ENCODE assay signal across 30 cellular contexts in the genomic region with DNA sequence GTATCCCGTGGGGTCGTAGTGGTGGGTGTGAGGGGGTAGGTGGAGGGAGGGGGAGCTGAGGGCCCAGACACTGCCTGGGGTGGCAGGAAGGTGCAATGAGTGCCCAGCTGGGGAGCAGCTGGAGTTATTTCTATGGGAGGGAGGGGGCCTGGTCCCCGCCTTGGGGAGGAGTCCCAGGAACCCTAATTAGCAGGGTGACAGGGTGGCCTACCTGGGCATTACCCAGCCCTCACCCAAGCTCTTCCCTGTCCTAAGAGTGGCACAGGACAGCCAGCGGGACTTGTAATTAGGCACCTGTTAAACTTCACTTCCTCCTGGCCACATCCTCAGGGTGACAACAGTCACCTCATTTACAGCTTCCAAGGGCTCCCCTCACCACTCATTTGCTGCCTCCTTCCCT. TPM values are rescaled to one million over a fixed set of nuclear protein-coding genes. Genes with fewer than 3 reads are reported as not detected.
"Had no signal": no experiment of that assay in that cellular context is flagged by ENCODE, and none has a peak within 500 bp of the region (broad histone marks: within the 10 kb centered on the region; RNA-seq: fewer than 3 reads in every experiment).

A gene with protein sequence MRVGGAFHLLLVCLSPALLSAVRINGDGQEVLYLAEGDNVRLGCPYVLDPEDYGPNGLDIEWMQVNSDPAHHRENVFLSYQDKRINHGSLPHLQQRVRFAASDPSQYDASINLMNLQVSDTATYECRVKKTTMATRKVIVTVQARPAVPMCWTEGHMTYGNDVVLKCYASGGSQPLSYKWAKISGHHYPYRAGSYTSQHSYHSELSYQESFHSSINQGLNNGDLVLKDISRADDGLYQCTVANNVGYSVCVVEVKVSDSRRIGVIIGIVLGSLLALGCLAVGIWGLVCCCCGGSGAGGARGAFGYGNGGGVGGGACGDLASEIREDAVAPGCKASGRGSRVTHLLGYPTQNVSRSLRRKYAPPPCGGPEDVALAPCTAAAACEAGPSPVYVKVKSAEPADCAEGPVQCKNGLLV (minus strand): TSS at position 101 of the 400 bp plus-strand sequence. CDS start 136 bp downstream, outside the sequence.

- DNase-seq: naive thymus-derived CD4-positive, alpha-beta T cell; natural killer cell; occipital lobe; ovary; psoas muscle; right cardiac atrium; right lobe of liver; sigmoid colon; small intestine; stimulated activated CD4-positive, alpha-beta T cell treated with anti-CD3 and anti-CD28 coated beads, Interleukin-15, amount 100 ng/mL, for 24 hours; stimulated activated CD4-positive, alpha-beta T cell treated with anti-CD3 and anti-CD28 coated beads, Interleukin-2, amount 100 ng/mL, for 24 hours; stimulated activated CD4-positive, alpha-beta T cell treated with anti-CD3 and anti-CD28 coated beads, Interleukin-2, amount 100 ng/mL, for 48 hours; stimulated activated CD4-positive, alpha-beta T cell treated with anti-CD3 and anti-CD28 coated beads, Interleukin-4, amount 100 ng/mL, for 24 hours; stimulated activated naive CD4-positive, alpha-beta T cell; substantia nigra; tibial artery; transverse colon; upper lobe of right lung; uterus had no signal

- H3K4me3 Mint-ChIP-seq: naive thymus-derived CD4-positive, alpha-beta T cell; natural killer cell; nephron; stimulated activated memory B cell treated with anti-CD40 and anti-IgM and Interleukin-4, amounts not matched to agents 10 μg/mL and 1 μg/mL and 100 μg/mL, for 72 hours; stimulated activated naive CD8-positive, alpha-beta T cell treated with anti-CD3 and anti-CD28 coated beads, Interleukin-15, Interleukin-2, amounts not matched to agents 100 ng/mL and 50 ng/mL, for 24 hours; type B pancreatic cell had no signal

- H3K27ac Mint-ChIP-seq: naive thymus-derived CD4-positive, alpha-beta T cell; nephron; progenitor cell of endocrine pancreas; stimulated activated memory B cell treated with anti-CD40 and anti-IgM and Interleukin-4, amounts not matched to agents 10 μg/mL and 1 μg/mL and 100 μg/mL, for 72 hours; stimulated activated naive CD8-positive, alpha-beta T cell treated with anti-CD3 and anti-CD28 coated beads, Interleukin-15, Interleukin-2, amounts not matched to agents 100 ng/mL and 50 ng/mL, for 24 hours; type B pancreatic cell had no signal

- H3K4me1 Mint-ChIP-seq: stimulated activated memory B cell treated with anti-CD40 and anti-IgM and Interleukin-4, amounts not matched to agents 10 μg/mL and 1 μg/mL and 100 μg/mL, for 72 hours had no signal

- H3K36me3 Mint-ChIP-seq: natural killer cell; stimulated activated memory B cell treated with anti-CD40 and anti-IgM and Interleukin-4, amounts not matched to agents 10 μg/mL and 1 μg/mL and 100 μg/mL, for 72 hours; type B pancreatic cell had no signal

- H3K27me3 Mint-ChIP-seq: stimulated activated memory B cell treated with anti-CD40 and anti-IgM and Interleukin-4, amounts not matched to agents 10 μg/mL and 1 μg/mL and 100 μg/mL, for 72 hours had no signal

- H2AFZ ChIP-seq: parathyroid adenoma had no signal

- H3K4me1 ChIP-seq: psoas muscle, tibial artery, upper lobe of right lung, uterus had no signal

- H3K79me2 ChIP-seq: parathyroid adenoma had no signal

- H3K36me3 ChIP-seq: ovary, right lobe of liver, sigmoid colon, transverse colon, upper lobe of right lung, uterus had no signal

- H3K27ac ChIP-seq: ovary, parathyroid adenoma, psoas muscle, right lobe of liver, sigmoid colon, tibial artery, transverse colon, upper lobe of right lung, uterus had no signal

- H3K4me3 ChIP-seq: ovary, psoas muscle, right lobe of liver, sigmoid colon, tibial artery, transverse colon, upper lobe of right lung, uterus had no signal

- H3K9me3 ChIP-seq: ovary, psoas muscle, right lobe of liver, sigmoid colon, tibial artery, transverse colon, upper lobe of right lung, uterus had no signal

- ATAC-seq: naive thymus-derived CD4-positive, alpha-beta T cell; natural killer cell; psoas muscle; right cardiac atrium; right lobe of liver; stimulated activated memory B cell treated with anti-CD40 and anti-IgM and Interleukin-4, amounts not matched to agents 10 μg/mL and 1 μg/mL and 100 μg/mL, for 72 hours; upper lobe of right lung had no signal

- H3K9me3 Mint-ChIP-seq: natural killer cell; nephron; stimulated activated memory B cell treated with anti-CD40 and anti-IgM and Interleukin-4, amounts not matched to agents 10 μg/mL and 1 μg/mL and 100 μg/mL, for 72 hours; stimulated activated naive CD8-positive, alpha-beta T cell treated with anti-CD3 and anti-CD28 coated beads, Interleukin-15, Interleukin-2, amounts not matched to agents 100 ng/mL and 50 ng/mL, for 24 hours; type B pancreatic cell had no signal

- H3K9ac ChIP-seq: parathyroid adenoma had no signal

- FAIRE-seq: small intestine had no signal

- H3K27me3 ChIP-seq: ovary, right lobe of liver, sigmoid colon, tibial artery, transverse colon, upper lobe of right lung, uterus had no signal

RNA-seq across cellular contexts. Expression of the gene that starts here (rescaled TPM):
- total RNA-seq: naive thymus-derived CD4-positive, alpha-beta T cell; natural killer cell; occipital lobe; osteoblast; progenitor cell of endocrine pancreas; psoas muscle; renal cortical epithelial cell; right lobe of liver; sigmoid colon; skeletal muscle tissue; temporal lobe; transverse colon; upper lobe of right lung; urinary bladder had no signal
- polyA plus RNA-seq: naive thymus-derived CD4-positive, alpha-beta T cell; psoas muscle had no signal
